Comparison of ENCODE assay signal across 16 cellular contexts in the genomic region with DNA sequence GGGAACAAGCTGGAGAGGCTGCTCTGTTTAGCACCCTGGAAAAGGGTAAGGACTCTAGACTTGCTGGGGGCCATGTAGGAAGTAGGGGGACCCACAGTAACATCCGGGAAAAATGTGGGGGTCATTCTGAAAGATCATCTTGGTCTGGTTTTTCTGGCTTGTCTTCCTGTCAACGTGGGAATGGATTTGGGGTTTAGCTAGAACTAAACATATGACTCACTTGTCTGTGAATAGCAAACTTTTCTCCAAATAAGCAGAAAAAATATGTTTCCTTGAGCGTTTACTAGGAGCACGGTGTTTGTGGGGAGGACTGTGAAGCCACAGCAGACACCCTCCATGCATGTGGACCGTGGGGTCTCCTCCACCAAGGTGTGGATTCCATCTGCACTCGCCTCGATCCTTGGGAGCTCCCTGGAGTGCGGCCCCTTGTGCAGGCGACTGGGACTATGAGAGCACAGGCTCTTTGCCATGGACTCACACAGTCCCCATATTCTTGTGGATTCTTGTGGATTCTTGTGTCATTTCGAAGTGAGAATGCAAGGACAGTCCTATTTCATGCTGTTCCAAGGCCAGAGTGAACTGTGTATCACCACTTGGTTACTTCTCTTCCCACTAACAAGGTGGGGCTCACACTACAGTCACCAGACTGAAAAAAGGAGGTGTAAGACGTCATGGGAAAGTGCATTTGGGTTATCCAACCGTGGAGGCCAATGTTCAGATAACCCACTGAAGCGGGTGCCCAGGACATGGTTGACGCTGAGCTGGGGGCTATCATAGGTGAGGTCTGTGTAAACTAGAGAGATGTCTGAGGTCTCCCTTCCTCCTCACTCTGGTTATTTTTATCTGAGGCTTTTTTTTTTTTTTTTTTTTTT. TPM values are rescaled to one million over a fixed set of nuclear protein-coding genes. Genes with fewer than 3 reads are reported as not detected.
DNase-seq lines count a peak whose midpoint lies in the region; ATAC-seq and TF ChIP-seq lines count a peak whose summit lies in the region.
"Had no signal": no experiment of that assay in that cellular context is flagged by ENCODE, and none has a peak within 500 bp of the region (broad histone marks: within the 10 kb centered on the region; RNA-seq: fewer than 3 reads in every experiment).

No MANE protein-coding gene starts in this region.

- intact Hi-C loops in esophagus muscularis mucosa (cut with DNase I) (no loop called here), testis (cut with DNase I; ENCODE audit: low total_unique reads) (no loop called here)

- WGBS in esophagus muscularis mucosa = 78% methylated on average over 14 of the region's 14 CpGs
- 68 to 80% methylated on average over 14 of the region's 14 CpGs for WGBS in tibial nerve, 2 donors
- WGBS in testis, 2 donors = 80 to 85% methylated on average over 14 of the region's 14 CpGs

- TF ChIP-seq POLR2A in esophagus muscularis mucosa (IDR thresholded peaks at IDR 0.05; ENCODE audit: low read depth) (no peak), tibial nerve (IDR thresholded peaks at IDR 0.05) (no peak), testis (IDR thresholded peaks at IDR 0.05) (no peak)

- peak; percentile 66 for ATAC-seq in GM18519 (IDR thresholded peaks at IDR 0.05; ENCODE audit: low FRiP score, unreplicated experiment)
- ATAC-seq in HG03460 (IDR thresholded peaks at IDR 0.05; ENCODE audit: unreplicated experiment) = peak; percentile 52
- no peak for ATAC-seq in thoracic aorta (ENCODE audit: insufficient number of reproducible peaks, low FRiP score, low read depth)
- ATAC-seq in GM18867 (IDR thresholded peaks at IDR 0.05; ENCODE audit: unreplicated experiment) = no peak
- no peak for ATAC-seq in HG03354 (IDR thresholded peaks at IDR 0.05; ENCODE audit: poor library complexity, severe bottlenecking, unreplicated experiment)
- ATAC-seq: activated naive CD4-positive, alpha-beta T cell treated with anti-CD3 and anti-CD28 coated beads, Interleukin-2, amount 50 U/mL, for 72 hours; upper lobe of right lung had no signal

- no peak for TF ChIP-seq EP300 in esophagus muscularis mucosa (IDR thresholded peaks at IDR 0.05)
- no peak for TF ChIP-seq EP300 in tibial nerve (IDR thresholded peaks at IDR 0.05)

- DNase-seq in esophagus muscularis mucosa (ENCODE audit: extremely low spot score) (peak; percentile 81), thoracic aorta (ENCODE audit: low spot score) (no peak), tibial nerve (ENCODE audit: low spot score in 2 of 2) (no peak), testis (no peak)
- DNase-seq: activated CD4-positive, alpha-beta T cell treated with anti-CD3 and anti-CD28 coated beads, Interleukin-2, amount 50 U/mL, for 1 hour; endodermal cell; Kasumi-1; kidney glomerular epithelial cell; NCI-H446; upper lobe of right lung had no signal

- TF ChIP-seq CTCF in esophagus muscularis mucosa (IDR thresholded peaks at IDR 0.05) (no peak), thoracic aorta (IDR thresholded peaks at IDR 0.05) (no peak), tibial nerve (IDR thresholded peaks at IDR 0.05) (no peak), testis (IDR thresholded peaks at IDR 0.05) (no peak)

- no peaks in the 10 kb centered on the region for H3K36me3 ChIP-seq in esophagus muscularis mucosa
- H3K36me3 ChIP-seq in thoracic aorta = no peaks in the 10 kb centered on the region
- no peaks in the 10 kb centered on the region for H3K36me3 ChIP-seq in tibial nerve
- no peaks in the 10 kb centered on the region for H3K36me3 ChIP-seq in testis (ENCODE audit: low read depth, missing control alignments)
- H3K36me3 ChIP-seq: upper lobe of right lung had no signal

- peaks cover 7 to 13% (median 9%) of the 10 kb centered on the region in 4 donors for H3K4me1 ChIP-seq in esophagus muscularis mucosa
- peaks cover 12 to 35% of the 10 kb centered on the region in 2 donors for H3K4me1 ChIP-seq in thoracic aorta (ENCODE audit: control insufficient read depth in 1 of 2, low read depth in 2 of 2)
- peaks cover 0 to 15% (median 0%) of the 10 kb centered on the region in 4 donors for H3K4me1 ChIP-seq in tibial nerve
- no peaks in the 10 kb centered on the region for H3K4me1 ChIP-seq in testis

- no peak overlapping the region for H3K27ac ChIP-seq in esophagus muscularis mucosa (replicated peaks in 1 of 4)
- peak overlapping the region; percentile 79 to 88 for H3K27ac ChIP-seq in thoracic aorta
- peak overlapping the region in 1 of 4 donors; percentile 33 for H3K27ac ChIP-seq in tibial nerve
- no peak overlapping the region for H3K27ac ChIP-seq in testis
- H3K27ac ChIP-seq: SK-N-MC, upper lobe of right lung had no signal

- H3K4me3 ChIP-seq in esophagus muscularis mucosa (no peak overlapping the region), thoracic aorta (no peak overlapping the region), tibial nerve (no peak overlapping the region), testis (no peak overlapping the region)
- H3K4me3 ChIP-seq: SK-N-MC, upper lobe of right lung had no signal

- H3K27me3 ChIP-seq in esophagus muscularis mucosa = no peaks in the 10 kb centered on the region
- H3K27me3 ChIP-seq in thoracic aorta (replicated peaks; ENCODE audit: insufficient read depth) = no peaks in the 10 kb centered on the region
- no peaks in the 10 kb centered on the region for H3K27me3 ChIP-seq in tibial nerve
- H3K27me3 ChIP-seq in testis = no peaks in the 10 kb centered on the region
- H3K27me3 ChIP-seq: upper lobe of right lung had no signal

- H3K9me3 ChIP-seq in esophagus muscularis mucosa = no peaks in the 10 kb centered on the region
- no peaks in the 10 kb centered on the region for H3K9me3 ChIP-seq in thoracic aorta
- H3K9me3 ChIP-seq in tibial nerve = peaks cover 0 to 12% (median 0%) of the 10 kb centered on the region in 4 donors
- H3K9me3 ChIP-seq in testis = no peaks in the 10 kb centered on the region
- H3K9me3 ChIP-seq: upper lobe of right lung had no signal

RNA-seq across cellular contexts. Expression of a gene that starts 25.5 kb away (rescaled TPM):
- 1 to 10 TPM in 1 of 4 donors, not detected in 3; 1.3 TPM for total RNA-seq in esophagus muscularis mucosa
- total RNA-seq in thoracic aorta = 1 to 10 TPM in 1 of 2 donors, not detected in 1; 2.5 TPM
- total RNA-seq in tibial nerve = not detected
- 1 to 10 TPM; 3.6 to 4.3 TPM for total RNA-seq in testis
- 3.0 TPM for polyA plus RNA-seq in testis (ENCODE audit: insufficient read depth, low read depth, low replicate concordance)
- total RNA-seq: activated naive CD4-positive, alpha-beta T cell treated with anti-CD3 and anti-CD28 coated beads, Interleukin-2, amount 50 U/mL, for 72 hours; endodermal cell; upper lobe of right lung had no signal

Comparison
In these comparisons a context has a peak if more than half of its experiments do, and no peak if none do; other contexts are left out.
1. ATAC-seq: peak in GM18519 (single experiment) and HG03460 (single experiment); none in thoracic aorta (single experiment), GM18867 (single experiment) and HG03354 (single experiment).
2. H3K27ac ChIP-seq: peak in thoracic aorta (2 of 2); none in esophagus muscularis mucosa (0 of 4) and testis (0 of 2).